In genomic region chr11:88103337-88104206, GRCh38 we compare ENCODE assay signal across 1 cellular context.
TF ChIP-seq lines count a peak whose summit lies in the region.

No MANE protein-coding gene starts in this region.

TF ChIP-seq in K562, 482 proteins besides CTCF, POLR2A, EP300 and RAD21 (continued from another document):
- TF ChIP-seq NKRF (IDR thresholded peaks at IDR 0.05; ENCODE audit: borderline replicate concordance) (no peak), ASH1L (IDR thresholded peaks at IDR 0.05; ENCODE audit: borderline replicate concordance, low read depth, partially characterized antibody) (no peak), ZNF830 (CRISPR knock-in tag; IDR thresholded peaks at IDR 0.05) (no peak), ZNF146 (CRISPR knock-in tag; IDR thresholded peaks at IDR 0.05; ENCODE audit: unreplicated experiment) (no peak), SAFB2 (IDR thresholded peaks at IDR 0.05; ENCODE audit: borderline replicate concordance, low read depth, low read length, severe bottlenecking) (no peak), THAP12 (CRISPR knock-in tag; IDR thresholded peaks at IDR 0.05) (no peak), MAZ (CRISPR knock-in tag; conservative IDR thresholded peaks at IDR 0.05 in 1 of 2, IDR thresholded peaks at IDR 0.05 in 1 of 2) (peak in 1 of 2 experiments; percentile 77; a peak in 2 of 4 replicates), USF1 (CRISPR knock-in tag; IDR thresholded peaks at IDR 0.05) (no peak), L3MBTL2 (IDR thresholded peaks at IDR 0.05) (no peak)
